ENCODE assay signal across 29 cellular contexts in the genomic region with DNA sequence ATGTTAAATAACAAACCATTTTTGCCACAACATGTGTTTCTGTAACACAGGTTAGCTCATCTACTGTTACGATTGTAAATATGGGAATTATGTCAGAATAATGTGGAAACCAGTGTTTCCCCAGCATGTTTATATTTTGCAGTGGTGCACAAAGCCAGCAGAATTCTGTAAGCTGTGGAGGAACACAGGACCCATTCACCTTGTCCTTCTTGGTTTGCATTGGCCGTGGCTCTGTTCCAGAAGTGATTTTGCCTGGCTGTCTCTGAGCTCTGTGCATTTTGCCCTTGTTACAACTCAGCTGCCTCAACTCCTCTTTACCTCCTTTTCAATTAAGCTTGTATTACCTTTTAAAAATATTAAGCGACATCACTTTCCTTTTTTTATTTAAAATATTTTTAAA.
"Had no signal": no experiment of that assay in that cellular context is flagged by ENCODE, and none has a peak within 500 bp of the region (broad histone marks: within the 10 kb centered on the region; RNA-seq: fewer than 3 reads in every experiment).

No MANE protein-coding gene starts in this region.

- H3K27ac Mint-ChIP-seq: activated naive CD8-positive, alpha-beta T cell treated with anti-CD3 and anti-CD28 coated beads for 36 hours; natural killer cell treated with Interleukin-12 subunit alpha and Interleukin-12 subunit beta and Interleukin-15 and Interleukin-18, amount 100 ng/mL, for 72 hours; stimulated activated effector memory CD8-positive, alpha-beta T cell treated with anti-CD3 and anti-CD28 coated beads, Interleukin-12 subunit alpha, Interleukin-12 subunit beta, amount 100 ng/mL, for 72 hours; stimulated activated naive CD8-positive, alpha-beta T cell treated with anti-CD3 and anti-CD28 coated beads, Interleukin-15, Interleukin-2, amounts not matched to agents 100 ng/mL and 50 ng/mL, for 24 hours had no signal

- H3K4me3 Mint-ChIP-seq: activated naive CD8-positive, alpha-beta T cell treated with anti-CD3 and anti-CD28 coated beads for 36 hours; activated T-cell treated with anti-CD3 and anti-CD28 coated beads, Interleukin-2, amount 50 U/mL, for 72 hours; natural killer cell treated with Interleukin-12 subunit alpha and Interleukin-12 subunit beta and Interleukin-15 and Interleukin-18, amount 100 ng/mL, for 72 hours; stimulated activated effector memory CD8-positive, alpha-beta T cell treated with anti-CD3 and anti-CD28 coated beads, Interleukin-12 subunit alpha, Interleukin-12 subunit beta, amount 100 ng/mL, for 72 hours; stimulated activated naive CD8-positive, alpha-beta T cell treated with anti-CD3 and anti-CD28 coated beads, Interleukin-15, Interleukin-2, amounts not matched to agents 100 ng/mL and 50 ng/mL, for 24 hours had no signal

- H3K27me3 ChIP-seq: adrenal gland, body of pancreas, colonic mucosa, dorsolateral prefrontal cortex, gastrocnemius medialis, sigmoid colon, tibial artery, upper lobe of right lung had no signal

- H3K4me1 ChIP-seq: colonic mucosa had no signal

- ATAC-seq: activated T-cell treated with anti-CD3 and anti-CD28 coated beads, Interleukin-2, amount 50 U/mL, for 72 hours; body of pancreas; gastrocnemius medialis; mucosa of descending colon; natural killer cell treated with Interleukin-12 subunit alpha and Interleukin-12 subunit beta and Interleukin-15 and Interleukin-18, amount 100 ng/mL, for 72 hours; stimulated activated effector memory CD8-positive, alpha-beta T cell treated with anti-CD3 and anti-CD28 coated beads, Interleukin-12 subunit alpha, Interleukin-12 subunit beta, amount 100 ng/mL, for 72 hours; upper lobe of right lung had no signal

- H3K4me1 Mint-ChIP-seq: stimulated activated effector memory CD8-positive, alpha-beta T cell treated with anti-CD3 and anti-CD28 coated beads, Interleukin-12 subunit alpha, Interleukin-12 subunit beta, amount 100 ng/mL, for 72 hours had no signal

- H3K36me3 ChIP-seq: adrenal gland, colonic mucosa, gastrocnemius medialis, left ventricle myocardium inferior, sigmoid colon, tibial artery, upper lobe of right lung had no signal

- H3K27me3 Mint-ChIP-seq: activated naive CD8-positive, alpha-beta T cell treated with anti-CD3 and anti-CD28 coated beads for 36 hours; progenitor cell of endocrine pancreas; stimulated activated naive CD8-positive, alpha-beta T cell treated with anti-CD3 and anti-CD28 coated beads, Interleukin-15, Interleukin-2, amounts not matched to agents 100 ng/mL and 50 ng/mL, for 24 hours had no signal

- H3K36me3 Mint-ChIP-seq: activated naive CD8-positive, alpha-beta T cell treated with anti-CD3 and anti-CD28 coated beads for 36 hours; natural killer cell treated with Interleukin-12 subunit alpha and Interleukin-12 subunit beta and Interleukin-15 and Interleukin-18, amount 100 ng/mL, for 72 hours; stimulated activated effector memory CD8-positive, alpha-beta T cell treated with anti-CD3 and anti-CD28 coated beads, Interleukin-12 subunit alpha, Interleukin-12 subunit beta, amount 100 ng/mL, for 72 hours had no signal

- DNase-seq: activated CD4-positive, alpha-beta T cell treated with anti-CD3 and anti-CD28 coated beads for 4 hours; activated CD4-positive, alpha-beta T cell treated with anti-CD3 and anti-CD28 coated beads, Interleukin-2, amount 50 U/mL, for 4 hours; activated effector memory CD4-positive, alpha-beta T cell treated with Interleukin-2 at 50 U/mL for 16 hours; activated naive CD4-positive, alpha-beta T cell treated with Interleukin-2 at 50 U/mL for 16 hours; activated naive CD8-positive, alpha-beta T cell treated with anti-CD3 and anti-CD28 coated beads for 36 hours; activated T-cell treated with anti-CD3 and anti-CD28 coated beads for 4 hours; activated T-cell treated with anti-CD3 and anti-CD28 coated beads, Interleukin-2, amount 50 U/mL, for 72 hours; adrenal gland; aorta; cerebellar nuclear complex; colonic mucosa; dorsolateral prefrontal cortex; effector memory CD4-positive, alpha-beta T cell; gastrocnemius medialis; glutamatergic neuron; islet precursor cell; left ventricle myocardium inferior; mucosa of descending colon; retina; sigmoid colon; small intestine; stimulated activated CD4-positive, alpha-beta T cell treated with anti-CD3 and anti-CD28 coated beads, Interleukin-4, amount 100 ng/mL, for 24 hours; tibial artery; upper lobe of right lung had no signal

- H3K4me3 ChIP-seq: adrenal gland, body of pancreas, colonic mucosa, dorsolateral prefrontal cortex, gastrocnemius medialis, left ventricle myocardium inferior, mucosa of descending colon, sigmoid colon, tibial artery, upper lobe of right lung had no signal

- H3K9me3 ChIP-seq: adrenal gland, body of pancreas, colonic mucosa, gastrocnemius medialis, left ventricle myocardium inferior, mucosa of descending colon, sigmoid colon, tibial artery, upper lobe of right lung had no signal

- H3K9me3 Mint-ChIP-seq: activated naive CD8-positive, alpha-beta T cell treated with anti-CD3 and anti-CD28 coated beads for 36 hours; activated T-cell treated with anti-CD3 and anti-CD28 coated beads, Interleukin-2, amount 50 U/mL, for 72 hours; natural killer cell treated with Interleukin-12 subunit alpha and Interleukin-12 subunit beta and Interleukin-15 and Interleukin-18, amount 100 ng/mL, for 72 hours; stimulated activated effector memory CD8-positive, alpha-beta T cell treated with anti-CD3 and anti-CD28 coated beads, Interleukin-12 subunit alpha, Interleukin-12 subunit beta, amount 100 ng/mL, for 72 hours; stimulated activated naive CD8-positive, alpha-beta T cell treated with anti-CD3 and anti-CD28 coated beads, Interleukin-15, Interleukin-2, amounts not matched to agents 100 ng/mL and 50 ng/mL, for 24 hours had no signal

- H3K27ac ChIP-seq: adrenal gland, body of pancreas, colonic mucosa, gastrocnemius medialis, left ventricle myocardium inferior, tibial artery, upper lobe of right lung had no signal
